20 cellular contexts compared by ENCODE assay signal in genomic region chr15:39517122-39517855, GRCh38.
"Had no signal": no experiment of that assay in that cellular context is flagged by ENCODE, and none has a peak within 500 bp of the region (broad histone marks: within the 10 kb centered on the region; RNA-seq: fewer than 3 reads in every experiment).

No MANE protein-coding gene starts in this region.

- ATAC-seq: HepG2, Panc1, PC-3 had no signal

- DNase-seq: KBM-7, NCI-H1048, NCI-H1105, NCI-H1417, NCI-H1436 treated with DMSO at 0.1 percent for 48 hours, NCI-H1694, NCI-H187 treated with DMSO at 0.1 percent for 48 hours, NCI-H2029 treated with DMSO at 0.1 percent for 48 hours, NCI-H226, NCI-H446, NCI-H510A, NCI-H524 treated with DMSO at 0.1 percent for 48 hours, NCI-H69, NCI-H774, PC-3, SHP77, SK-N-SH, SW 1271 had no signal
